16 cellular contexts compared by ENCODE assay signal in the genomic region with DNA sequence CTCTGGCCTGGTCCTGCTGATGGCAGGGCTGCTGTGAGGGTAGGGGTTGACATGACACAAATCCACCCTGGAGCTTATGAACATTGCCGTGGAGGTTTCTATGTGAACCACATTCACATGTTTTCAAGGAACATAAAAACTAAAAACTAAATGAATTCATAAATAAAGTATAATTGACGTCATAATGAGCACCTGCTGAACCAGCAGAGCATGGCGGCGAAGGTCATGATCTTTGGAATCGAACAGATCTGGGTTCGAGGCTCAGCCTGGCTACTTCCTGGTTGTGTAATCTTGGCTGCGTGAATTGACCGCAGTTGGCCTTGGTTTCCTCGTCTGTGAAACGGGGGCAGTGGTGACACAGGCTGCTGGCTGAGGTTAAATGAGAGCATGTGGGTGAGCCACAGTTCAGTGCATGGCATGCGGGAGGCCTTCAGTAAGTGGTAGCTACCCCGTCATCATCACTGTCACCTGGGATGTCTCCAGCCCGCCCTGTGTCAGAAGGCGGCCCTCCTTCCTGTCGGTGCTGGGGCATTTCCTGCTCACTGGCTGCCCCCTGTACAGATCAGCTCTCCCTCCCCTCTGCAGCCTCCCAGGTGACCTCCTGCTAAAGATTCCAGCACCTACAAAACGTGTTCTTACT.
A peak's percentile ranks its signal among the peaks of the same experiment; 100 is the strongest.
DNase-seq lines count a peak whose midpoint lies in the region; ATAC-seq, FAIRE-seq and TF ChIP-seq lines count a peak whose summit lies in the region.
"Had no signal": no experiment of that assay in that cellular context is flagged by ENCODE, and none has a peak within 500 bp of the region (broad histone marks: within the 10 kb centered on the region; RNA-seq: fewer than 3 reads in every experiment).

No MANE protein-coding gene starts in this region.

- H3K79me2 ChIP-seq in HepG2 (ENCODE audit: insufficient read depth, low read length) (no peaks in the 10 kb centered on the region), K562 (ENCODE audit: control insufficient read depth, insufficient read depth, low read length) (no peaks in the 10 kb centered on the region), osteoblast (ENCODE audit: insufficient read depth, low read length) (no peaks in the 10 kb centered on the region)

- FAIRE-seq in HepG2 (lab: Jason Lieb, UNC) (no peak), K562 (lab: Jason Lieb, UNC) (no peak)
- FAIRE-seq: A549, GM18507 had no signal

- ATAC-seq in HepG2 (no peak), right lobe of liver (no peak), K562 (no peak), HG02884 (IDR thresholded peaks at IDR 0.05; ENCODE audit: unreplicated experiment) (no peak), GM19467 (IDR thresholded peaks at IDR 0.05; ENCODE audit: unreplicated experiment) (no peak)
- ATAC-seq: A549, PC-3 had no signal

- peaks cover 11% of the 10 kb centered on the region; the same call in 1 of the 2 replicates for H3K4me1 ChIP-seq in HepG2 (ENCODE audit: insufficient read depth, low read length)
- no peaks in the 10 kb centered on the region for H3K4me1 ChIP-seq in right lobe of liver
- H3K4me1 ChIP-seq in K562 (replicated peaks in 1 of 2; ENCODE audit: control insufficient read depth in 2 of 2, insufficient read depth in 2 of 2, low read length in 2 of 2), result no peaks in the 10 kb centered on the region
- H3K4me1 ChIP-seq in osteoblast (ENCODE audit: insufficient read depth, low read length), result no peaks in the 10 kb centered on the region
- H3K4me1 ChIP-seq: A549 had no signal

- WGBS in HepG2 (ENCODE audit: low lambda C conversion rate), result 64% methylated on average over 10 of the region's 16 CpGs
- WGBS in right lobe of liver (ENCODE audit: insufficient coverage, low coverage, low lambda C conversion rate, missing lambda C conversion rate), result 82% methylated on average over 11 of the region's 16 CpGs
- WGBS in K562 (ENCODE audit: insufficient coverage, low coverage, missing lambda C conversion rate), result 2% methylated on average over 16 of the region's 16 CpGs

- no peak for TF ChIP-seq CTCF in HepG2 (CRISPR knock-in tag; IDR thresholded peaks at IDR 0.05)
- TF ChIP-seq CTCF in right lobe of liver (IDR thresholded peaks at IDR 0.05), result no peak
- TF ChIP-seq CTCF in K562 (IDR thresholded peaks at IDR 0.05 in 2 of 3, conservative IDR thresholded peaks at IDR 0.05 in 1 of 3; ENCODE audit: insufficient read depth in 2 of 3, low read depth in 1 of 3, low read length in 3 of 3), result no peak
- TF ChIP-seq CTCF in osteoblast (IDR thresholded peaks at IDR 0.05; ENCODE audit: extremely low read depth, low read depth, low read length), result no peak

- DNase-seq in HepG2 (ENCODE audit: low spot score), result no peak
- no peak for DNase-seq in right lobe of liver
- DNase-seq in K562 (ENCODE audit: extremely low read depth in 1 of 4, low spot score in 3 of 4), result no peak
- peak; percentile 51 for DNase-seq in osteoblast (ENCODE audit: insufficient read length, low spot score, missing footprints)
- DNase-seq in activated CD4-positive, alpha-beta T cell treated with anti-CD3 and anti-CD28 coated beads, Interleukin-2, amount 50 U/mL, for 4 hours, result no peak
- DNase-seq: DMS53, HCEC 1CT, NCI-H1048, NCI-H146, NCI-H446, NCI-H748 treated with DMSO at 0.1 percent for 48 hours, PC-3 had no signal

- in situ Hi-C loops in HepG2 (cut with HindIII; ENCODE audit: extremely low pct_ligation_motif_present, low pct_unique_long_range_greater_than_20kb), result no loop called here
- in situ Hi-C loops in K562 (cut with MboI), result no loop called here

- intact Hi-C loops in HepG2 (cut with micrococcal nuclease; ENCODE audit: unreplicated experiment), result no loop called here
- intact Hi-C loops in right lobe of liver (cut with DNase I), result no loop called here
- intact Hi-C loops in K562 (cut with micrococcal nuclease), result no loop called here

- H3K9ac ChIP-seq in HepG2 (ENCODE audit: insufficient read depth, low read depth, low read length) (no peak overlapping the region), K562 (ENCODE audit: insufficient read depth in 1 of 2, low read depth in 2 of 2, low read length in 2 of 2) (no peak overlapping the region)

- H3K36me3 ChIP-seq in HepG2 (replicated peaks in 1 of 2; ENCODE audit: control insufficient read depth in 1 of 2, insufficient read depth in 2 of 2, low read length in 2 of 2), result no peaks in the 10 kb centered on the region
- H3K36me3 ChIP-seq in right lobe of liver, result no peaks in the 10 kb centered on the region
- no peaks in the 10 kb centered on the region for H3K36me3 ChIP-seq in K562 (ENCODE audit: control insufficient read depth, insufficient read depth, low read length)
- no peaks in the 10 kb centered on the region for H3K36me3 ChIP-seq in osteoblast (ENCODE audit: insufficient read depth, low read length)

- no TSS peak for BruUV-seq in HepG2 (replicated peaks; lab: Mats Ljungman, UMichigan)
- no TSS peak for BruUV-seq in K562 (replicated peaks; lab: Mats Ljungman, UMichigan)

- H3K4me3 ChIP-seq in HepG2 (replicated peaks in 1 of 3; ENCODE audit: insufficient read depth in 1 of 3, low read depth in 2 of 3, low read length in 3 of 3) (no peak overlapping the region), right lobe of liver (no peak overlapping the region), K562 (no peak overlapping the region), osteoblast (ENCODE audit: insufficient read depth, low read length) (no peak overlapping the region)
- H3K4me3 ChIP-seq: A549 had no signal

- no peaks in the 10 kb centered on the region for H4K20me1 ChIP-seq in HepG2 (ENCODE audit: insufficient read depth, low read length)
- peaks cover 13% of the 10 kb centered on the region for H4K20me1 ChIP-seq in K562 (replicated peaks; ENCODE audit: control insufficient read depth, insufficient read depth, low read length)
- no peaks in the 10 kb centered on the region for H4K20me1 ChIP-seq in osteoblast (ENCODE audit: insufficient read depth, low read length)

- TF ChIP-seq EP300 in HepG2 (IDR thresholded peaks at IDR 0.05; ENCODE audit: low read depth in 2 of 2, low read length in 2 of 2) (no peak), HepG2 (CRISPR knock-in tag; IDR thresholded peaks at IDR 0.05; ENCODE audit: borderline replicate concordance) (no peak), K562 (IDR thresholded peaks at IDR 0.05; ENCODE audit: low read length) (no peak)

- H3K9me3 ChIP-seq in HepG2 (ENCODE audit: low read length) (no peaks in the 10 kb centered on the region), right lobe of liver (no peaks in the 10 kb centered on the region), K562 (replicated peaks; ENCODE audit: control insufficient read depth, insufficient read depth, low read depth, low read length) (no peaks in the 10 kb centered on the region), osteoblast (ENCODE audit: low read depth, low read length) (no peaks in the 10 kb centered on the region)

- H2AFZ ChIP-seq in HepG2 (ENCODE audit: low read length), result no peak overlapping the region
- H2AFZ ChIP-seq in K562 (ENCODE audit: low read depth, low read length), result no peak overlapping the region
- no peak overlapping the region for H2AFZ ChIP-seq in osteoblast (ENCODE audit: low read length)

- H3K27me3 ChIP-seq in HepG2 (ENCODE audit: control insufficient read depth in 1 of 2, insufficient read depth in 2 of 2, low read length in 2 of 2) (peaks cover 11 to 80% of the 10 kb centered on the region in 2 experiments), right lobe of liver (no peaks in the 10 kb centered on the region), K562 (ENCODE audit: control insufficient read depth in 2 of 2, insufficient read depth in 2 of 2, low read length in 2 of 2) (peaks cover 55 to 88% of the 10 kb centered on the region in 2 experiments), osteoblast (ENCODE audit: insufficient read depth, low read length) (no peaks in the 10 kb centered on the region)

- H3K4me2 ChIP-seq in HepG2 (ENCODE audit: low read depth, low read length) (no peak overlapping the region), K562 (ENCODE audit: insufficient read depth, low read length) (no peak overlapping the region), osteoblast (ENCODE audit: insufficient read depth, low read length) (no peak overlapping the region)
- H3K4me2 ChIP-seq: A549 had no signal

- CTCF ChIA-PET in HepG2 (lab: Yijun Ruan, JAX; ENCODE audit: low intra/inter-chr PET ratio, low total read pairs) (no interaction called here), K562 (lab: Yijun Ruan, JAX; ENCODE audit: low intra/inter-chr PET ratio) (no interaction called here)

- H3K27ac ChIP-seq in HepG2 (ENCODE audit: extremely low read length, insufficient read depth, low read length) (no peak overlapping the region), right lobe of liver (no peak overlapping the region), K562 (ENCODE audit: extremely low read depth, low read depth, low read length) (no peak overlapping the region), osteoblast (ENCODE audit: low read depth, low read length) (no peak overlapping the region)
- H3K27ac ChIP-seq: A549 had no signal

- no peak for TF ChIP-seq POLR2A in HepG2 (IDR thresholded peaks at IDR 0.05; ENCODE audit: insufficient read depth in 1 of 2, low read depth in 2 of 2, low read length in 2 of 2)
- no peak for TF ChIP-seq POLR2A in right lobe of liver (IDR thresholded peaks at IDR 0.05)
- TF ChIP-seq POLR2A in K562 (conservative IDR thresholded peaks at IDR 0.05), result no peak

- TF ChIP-seq RAD21 in HepG2 (CRISPR knock-in tag; IDR thresholded peaks at IDR 0.05), result no peak
- no peak for TF ChIP-seq RAD21 in K562 (CRISPR knock-in tag; conservative IDR thresholded peaks at IDR 0.05 in 1 of 2, IDR thresholded peaks at IDR 0.05 in 1 of 2)

- POLR2A ChIA-PET in HepG2 (lab: Yijun Ruan, JAX), result no interaction called here
- POLR2A ChIA-PET in K562 (lab: Yijun Ruan, JAX), result interaction anchor here (0.6 kb wide), 1 partner anchor 140 kb away, joined by 7 read pairs; no protein-coding TSS in a partner anchor

- H3K9me1 ChIP-seq in K562 (ENCODE audit: control insufficient read depth, insufficient read depth, low read length), result peaks cover 7% of the 10 kb centered on the region

TF ChIP-seq in HepG2, 621 proteins besides CTCF, POLR2A, EP300 and RAD21 (continues in another document):
- TF ChIP-seq CREB1 (IDR thresholded peaks at IDR 0.05), result peak; percentile 69
- TF ChIP-seq CREB1 (CRISPR knock-in tag; IDR thresholded peaks at IDR 0.05), result no peak
- no peak for TF ChIP-seq MEIS2 (CRISPR knock-in tag; IDR thresholded peaks at IDR 0.05)
- peak; percentile 52; the same call in 1 of the 2 replicates for TF ChIP-seq ATF7 (IDR thresholded peaks at IDR 0.05)
- TF ChIP-seq ATF7 (CRISPR knock-in tag; IDR thresholded peaks at IDR 0.05), result no peak

TF ChIP-seq in K562, 482 proteins besides CTCF, POLR2A, EP300 and RAD21:
- TF ChIP-seq CEBPB (tag; IDR thresholded peaks at IDR 0.05), result 0 out of 2 replicates have a peak, but pooled peaks have one; percentile 25
- TF ChIP-seq PHF8 (IDR thresholded peaks at IDR 0.05; ENCODE audit: borderline replicate concordance, low read length), result no peak
